ENCODE assay signal across 22 cellular contexts in the genomic region with DNA sequence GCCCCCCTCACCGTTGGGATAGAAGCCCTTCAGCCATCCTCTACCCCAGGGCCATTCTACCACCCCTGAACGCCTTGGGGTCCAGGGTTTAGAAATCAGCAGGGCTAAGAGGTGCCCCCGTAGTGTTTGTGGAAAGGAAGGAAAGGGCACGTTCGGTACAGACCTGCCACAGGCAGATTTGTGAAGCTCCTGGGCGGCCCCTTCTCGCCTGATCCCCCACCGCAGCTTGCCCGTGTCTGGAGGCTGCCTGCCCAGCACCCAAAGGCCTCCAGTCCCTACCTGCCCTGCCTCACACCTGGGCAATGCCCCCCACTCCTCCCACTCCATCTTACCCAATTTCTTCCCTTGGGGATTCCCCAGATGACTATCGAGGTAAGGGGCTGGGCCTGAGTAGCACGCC. TPM values are rescaled to one million over a fixed set of nuclear protein-coding genes. Genes with fewer than 3 reads are reported as not detected.
"Had no signal": no experiment of that assay in that cellular context is flagged by ENCODE, and none has a peak within 500 bp of the region (broad histone marks: within the 10 kb centered on the region; RNA-seq: fewer than 3 reads in every experiment).

No MANE protein-coding gene starts in this region.

- H3K9ac ChIP-seq: neural progenitor cell had no signal

- H2AFZ ChIP-seq: neural progenitor cell had no signal

- H3K4me2 ChIP-seq: neural progenitor cell had no signal

- H3K27me3 ChIP-seq: colonic mucosa, gastrocnemius medialis, neural progenitor cell, stomach, thyroid gland had no signal

- H3K9me3 ChIP-seq: colonic mucosa, gastrocnemius medialis, lower lobe of right lung, mucosa of descending colon, psoas muscle, stomach, thyroid gland had no signal

- ATAC-seq: gastrocnemius medialis; left ventricle myocardium superior; lower lobe of right lung; mucosa of descending colon; naive thymus-derived CD4-positive, alpha-beta T cell; psoas muscle had no signal

- H3K4me3 ChIP-seq: colonic mucosa, gastrocnemius medialis, lower lobe of right lung, mucosa of descending colon, neural progenitor cell, psoas muscle, skin epidermis, stomach, thyroid gland had no signal

- H3K27ac ChIP-seq: colonic mucosa, gastrocnemius medialis, lower lobe of right lung, neural progenitor cell, psoas muscle, skin epidermis, stomach, thyroid gland had no signal

- H3K36me3 ChIP-seq: colonic mucosa, gastrocnemius medialis, lower lobe of right lung, neural progenitor cell, stomach, thyroid gland had no signal

- DNase-seq: colonic mucosa; effector memory CD4-positive, alpha-beta T cell; erythroblast; gastrocnemius medialis; head of caudate nucleus; left ventricle myocardium superior; lower lobe of right lung; mucosa of descending colon; naive thymus-derived CD4-positive, alpha-beta T cell; nucleus accumbens; psoas muscle; right cardiac atrium; stimulated activated CD4-positive, alpha-beta T cell treated with anti-CD3 and anti-CD28 coated beads, Interleukin-15, amount 100 ng/mL, for 24 hours; stimulated activated CD4-positive, alpha-beta T cell treated with anti-CD3 and anti-CD28 coated beads, Interleukin-2, amount 100 ng/mL, for 48 hours; stimulated activated naive CD4-positive, alpha-beta T cell treated with Interleukin-2 at 50 U/mL for 16 hours; stomach; thyroid gland had no signal

- H3K4me1 ChIP-seq: colonic mucosa, gastrocnemius medialis, lower lobe of right lung, neural progenitor cell, psoas muscle, stomach, thyroid gland had no signal

RNA-seq across cellular contexts. Expression of gene ATP6V1C2, which starts 21.2 kb away (rescaled TPM):
- total RNA-seq: chondrocyte; gastrocnemius medialis; glomerular endothelial cell; naive thymus-derived CD4-positive, alpha-beta T cell; osteocyte; thyroid gland had no signal
- polyA plus RNA-seq: naive thymus-derived CD4-positive, alpha-beta T cell had no signal
